In the genomic region with DNA sequence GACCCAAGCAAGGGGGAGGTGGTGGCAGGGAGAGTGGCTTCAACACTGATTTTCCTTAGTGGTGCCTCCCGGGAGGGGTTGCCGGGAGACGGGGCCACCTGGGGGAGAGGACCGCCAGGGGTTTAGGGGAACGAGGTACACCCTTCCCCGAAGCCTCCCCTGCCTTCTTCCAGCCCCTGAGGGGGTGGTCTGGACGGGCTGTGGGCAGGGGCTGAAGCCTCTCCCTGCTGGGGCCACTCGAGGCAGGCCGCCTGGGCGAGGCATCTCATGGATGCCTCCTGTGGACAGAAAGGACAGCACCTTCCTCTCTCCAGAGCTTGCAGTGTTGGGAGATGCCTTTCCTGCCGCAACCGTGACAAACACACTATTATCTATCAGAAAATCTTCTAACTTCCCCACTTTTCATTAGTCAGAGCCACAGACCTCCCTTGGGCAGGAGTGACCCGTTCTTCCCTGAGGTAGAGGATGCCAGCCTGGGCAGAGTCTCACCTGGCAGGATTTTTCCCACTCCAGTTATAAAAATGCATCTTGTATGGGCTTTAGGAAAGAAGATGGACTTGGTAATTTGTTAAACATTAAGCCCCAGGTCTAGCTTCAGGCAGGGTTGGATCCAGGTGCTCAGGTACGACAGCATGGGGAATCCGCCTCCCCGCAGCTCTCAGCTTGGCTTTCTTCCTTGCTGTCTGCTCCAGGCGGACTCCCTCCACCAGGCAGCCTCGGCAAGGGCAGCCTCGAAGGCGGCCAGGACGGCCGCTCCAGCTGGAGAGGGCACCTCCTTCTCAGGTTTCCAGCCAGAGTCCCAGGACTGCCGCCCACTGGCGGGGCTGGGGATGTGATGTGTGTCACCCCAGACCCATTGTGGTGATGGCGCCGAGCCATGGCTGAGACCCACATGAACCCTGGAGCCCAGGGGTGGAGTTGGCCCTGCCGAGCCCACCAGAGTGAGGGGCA, we compare ENCODE assay signal across 12 cellular contexts. TPM values are rescaled to one million over a fixed set of nuclear protein-coding genes. Genes with fewer than 3 reads are reported as not detected.
DNase-seq lines count a peak whose midpoint lies in the region; ATAC-seq and TF ChIP-seq lines count a peak whose summit lies in the region.
"Had no signal": no experiment of that assay in that cellular context is flagged by ENCODE, and none has a peak within 500 bp of the region (broad histone marks: within the 10 kb centered on the region; RNA-seq: fewer than 3 reads in every experiment).

No MANE protein-coding gene starts in this region.

- H3K23ac ChIP-seq in H9 (ENCODE audit: insufficient read length, low read depth, low read length): no peak overlapping the region

- H4K20me1 ChIP-seq in H9 (ENCODE audit: control insufficient read depth, insufficient read depth, insufficient read length): no peaks in the 10 kb centered on the region

- H2BK20ac ChIP-seq in H9 (ENCODE audit: low read depth, low read length, poor library complexity, severe bottlenecking): no peak overlapping the region

- no peak overlapping the region for H4K5ac ChIP-seq in H9 (ENCODE audit: insufficient read length, low read depth, low read length)

- H3K9ac ChIP-seq in H9 (ENCODE audit: extremely low read depth, insufficient read length, low read length): no peak overlapping the region

- no peak overlapping the region for H3K4me2 ChIP-seq in H9 (ENCODE audit: insufficient read depth, insufficient read length, low read length)

- no peaks in the 10 kb centered on the region for H3K4me1 ChIP-seq in H9 (ENCODE audit: insufficient read depth, low read length)
- peaks cover 5% of the 10 kb centered on the region for H3K4me1 ChIP-seq in BE2C

- no peak overlapping the region for H4K91ac ChIP-seq in H9 (ENCODE audit: insufficient read length, low read depth, low read length)

- H3T11ph ChIP-seq in H9 (ENCODE audit: low read length): no peak overlapping the region

- peak; percentile 49 for DNase-seq in AG20443 (ENCODE audit: low spot score)
- DNase-seq in H9: peak; percentile 80
- peak; percentile 87 for DNase-seq in SK-N-DZ (ENCODE audit: low spot score)
- DNase-seq in glutamatergic neuron: peak; percentile 36
- no peak for DNase-seq in BE2C
- DNase-seq in pons (ENCODE audit: low spot score): no peak
- no peak for DNase-seq in foreskin fibroblast
- DNase-seq: amygdala, MM.1S had no signal

- H3K56ac ChIP-seq in H9 (ENCODE audit: insufficient read length, low read depth, low read length): no peak overlapping the region

- no peak overlapping the region for H3K4me3 ChIP-seq in BE2C (ENCODE audit: low read depth, low read length)
- H3K4me3 ChIP-seq in foreskin fibroblast (ENCODE audit: low read depth in 1 of 2, low read length in 2 of 2): no peak overlapping the region

- no peaks in the 10 kb centered on the region for H3K27me3 ChIP-seq in H9 (ENCODE audit: insufficient read depth, low read length)
- H3K27me3 ChIP-seq in BE2C: no peaks in the 10 kb centered on the region

- TF ChIP-seq CTCF in H9 (conservative IDR thresholded peaks at IDR 0.05) (peak; percentile 58), glutamatergic neuron (IDR thresholded peaks at IDR 0.05; ENCODE audit: partially characterized antibody, unreplicated experiment) (no peak), BE2C (IDR thresholded peaks at IDR 0.05; ENCODE audit: low read depth, low read length) (no peak; the same call in 1 of the 2 replicates), foreskin fibroblast (IDR thresholded peaks at IDR 0.05; ENCODE audit: low read depth, low read length) (no peak)

- no peak overlapping the region for H3K4ac ChIP-seq in H9 (ENCODE audit: low read depth, low read length)

- no peak overlapping the region for H3K14ac ChIP-seq in H9 (ENCODE audit: insufficient read depth, low read length)

- H3K27ac ChIP-seq in H9 (ENCODE audit: insufficient read length, low read depth, low read length): no peak overlapping the region

- no peaks in the 10 kb centered on the region for H3K36me3 ChIP-seq in BE2C

- no peaks in the 10 kb centered on the region for H3K23me2 ChIP-seq in H9 (ENCODE audit: insufficient read length, low read depth, low read length, poor library complexity, severe bottlenecking)

- no peak overlapping the region for H4K8ac ChIP-seq in H9 (replicated peaks; ENCODE audit: insufficient read length, low read depth, low read length)

- no peaks in the 10 kb centered on the region for H3K79me1 ChIP-seq in H9 (ENCODE audit: insufficient read depth, low read depth, low read length, poor library complexity, severe bottlenecking)

- H3K9me3 Mint-ChIP-seq in H9: no peaks in the 10 kb centered on the region
- peaks cover 4% of the 10 kb centered on the region for H3K9me3 Mint-ChIP-seq in glutamatergic neuron (ENCODE audit: unreplicated experiment)

- no peak overlapping the region for H2AFZ ChIP-seq in H9 (ENCODE audit: low read length)

- no peak overlapping the region for H3K18ac ChIP-seq in H9 (ENCODE audit: insufficient read length, low read depth, low read length)

- no peaks in the 10 kb centered on the region for H3K79me2 ChIP-seq in H9 (ENCODE audit: insufficient read depth, low read length)

- H2BK5ac ChIP-seq in H9 (ENCODE audit: insufficient read length, low read length): no peak overlapping the region

- H3K4me1 Mint-ChIP-seq in H9: peaks cover 4 to 15% of the 10 kb centered on the region in 2 experiments
- H3K4me1 Mint-ChIP-seq in glutamatergic neuron (ENCODE audit: low read depth, unreplicated experiment): peaks cover 2% of the 10 kb centered on the region

- no CpG with 5 or more reads among the region's 27 CpGs for WGBS in H9 (ENCODE audit: extremely low coverage, insufficient read length, low lambda C conversion rate)

- H2BK12ac ChIP-seq in H9 (ENCODE audit: insufficient read length, low read depth, low read length): no peak overlapping the region

- H3K27me3 Mint-ChIP-seq in H9 (ENCODE audit: low read depth) (peaks cover 7% of the 10 kb centered on the region), glutamatergic neuron (ENCODE audit: unreplicated experiment) (peaks cover 2% of the 10 kb centered on the region)

- H3K4me3 Mint-ChIP-seq in H9 (no peak overlapping the region; a peak in 1 of 5 replicates), glutamatergic neuron (ENCODE audit: unreplicated experiment) (peak overlapping the region; percentile 25)

- ATAC-seq in GM21360 (IDR thresholded peaks at IDR 0.05; ENCODE audit: unreplicated experiment): no peak

- H2BK120ac ChIP-seq in H9 (ENCODE audit: low read depth, low read length, poor library complexity, severe bottlenecking): no peak overlapping the region

- H3K27ac Mint-ChIP-seq in H9: no peak overlapping the region
- H3K27ac Mint-ChIP-seq in glutamatergic neuron (ENCODE audit: unreplicated experiment): peak overlapping the region; percentile 8

- H2BK15ac ChIP-seq in H9 (ENCODE audit: low read depth, low read length): no peak overlapping the region

- H3K36me3 Mint-ChIP-seq in H9 (ENCODE audit: insufficient read depth in 1 of 3, low read depth in 3 of 3) (no peaks in the 10 kb centered on the region), glutamatergic neuron (ENCODE audit: unreplicated experiment) (no peaks in the 10 kb centered on the region)

- no peak overlapping the region for H2AK5ac ChIP-seq in H9 (ENCODE audit: insufficient read length, low read length)

- H3K9me3 ChIP-seq in H9 (ENCODE audit: control insufficient read depth, low read depth, low read length) (no peaks in the 10 kb centered on the region), BE2C (no peaks in the 10 kb centered on the region)

RNA-seq across cellular contexts. Expression of a gene that starts 11.0 kb away (rescaled TPM):
- total RNA-seq in H9 (2021) (1.8 and 1.9 TPM in 2 replicates), glutamatergic neuron (ENCODE audit: unreplicated experiment) (13.7 TPM)
- polyA plus RNA-seq in SK-N-DZ (2014; cell fraction: cytosol; rRNA removed): 25.7 and 26.4 TPM in 2 replicates
- 47.8 and 48.8 TPM in 2 replicates for polyA plus RNA-seq in SK-N-DZ (2014; cell fraction: nucleus; rRNA removed)
- 13.0 TPM for polyA plus RNA-seq in BE2C (2012; ENCODE audit: insufficient read depth, insufficient read length, low read depth)
- total RNA-seq: endothelial cell of umbilical vein; T-helper 2 cell treated with Interferon-gamma antibody and Interleukin-4, amounts not matched to agents 100 ng/mL and 5 ng/mL, for 36 hours had no signal
- polyA plus RNA-seq: endothelial cell of umbilical vein had no signal

RNA-seq across cellular contexts. Expression of a gene that starts 26.3 kb away (rescaled TPM):
- 25.1 and 27.7 TPM in 2 replicates for total RNA-seq in H9 (2021)
- 39.2 and 49.2 TPM in 2 replicates for polyA plus RNA-seq in SK-N-DZ (2014; cell fraction: cytosol; rRNA removed)
- polyA plus RNA-seq in SK-N-DZ (2014; cell fraction: nucleus; rRNA removed): 24.7 and 44.5 TPM in 2 replicates
- total RNA-seq in glutamatergic neuron (ENCODE audit: unreplicated experiment): 27.1 TPM
- 102 TPM for polyA plus RNA-seq in BE2C (2012; ENCODE audit: insufficient read depth, insufficient read length, low read depth)

RNA-seq across cellular contexts. Expression of a gene that starts 29.2 kb away (rescaled TPM):
- total RNA-seq in H9 (2021): 42.9 and 47.3 TPM in 2 replicates
- polyA plus RNA-seq in SK-N-DZ (2014; cell fraction: cytosol; rRNA removed): 28.1 and 29.7 TPM in 2 replicates
- polyA plus RNA-seq in SK-N-DZ (2014; cell fraction: nucleus; rRNA removed): 48.6 and 51.1 TPM in 2 replicates
- total RNA-seq in glutamatergic neuron (ENCODE audit: unreplicated experiment): 42.6 TPM
- 22.4 TPM for polyA plus RNA-seq in BE2C (2012; ENCODE audit: insufficient read depth, insufficient read length, low read depth)

Comparison
In these comparisons a context has a peak if more than half of its experiments do, and no peak if none do; other contexts are left out.
1. DNase-seq: peak in AG20443 (single experiment), H9 (single experiment), SK-N-DZ (single experiment) and glutamatergic neuron (single experiment); none in BE2C (single experiment), pons (single experiment) and foreskin fibroblast (0 of 2).